ENCODE assay signal across 7 cellular contexts in the genomic region with DNA sequence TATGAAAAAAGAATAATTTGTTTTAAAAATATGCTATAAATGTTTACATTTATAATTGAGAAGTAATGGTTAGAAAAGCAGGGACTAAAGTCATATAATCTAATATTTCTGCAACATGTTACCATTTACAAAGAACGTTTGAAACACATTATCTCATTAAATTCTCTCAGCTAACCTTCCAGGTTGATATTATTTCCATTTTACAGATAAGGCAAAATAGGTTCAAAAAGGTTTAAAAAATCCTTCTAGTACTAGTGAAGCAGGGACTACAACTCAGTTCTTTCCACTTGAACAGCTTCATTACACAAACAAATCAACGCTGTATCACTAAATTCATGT. TPM values are rescaled to one million over a fixed set of nuclear protein-coding genes. Genes with fewer than 3 reads are reported as not detected.
DNase-seq lines count a peak whose midpoint lies in the region; ATAC-seq and TF ChIP-seq lines count a peak whose summit lies in the region.

No MANE protein-coding gene starts in this region.

- in situ Hi-C loops in GM13976 (cut with MboI; ENCODE audit: low sequenced_read_pairs, unreplicated experiment), result no loop called here

- H3K27me3 Mint-ChIP-seq in activated T-helper 17 cell treated with anti-CD3 and anti-CD28 coated beads, Interleukin-2, amount 50 U/mL, for 72 hours, result no peaks in the 10 kb centered on the region
- no peaks in the 10 kb centered on the region for H3K27me3 Mint-ChIP-seq in immature natural killer cell (ENCODE audit: low read depth in 3 of 3)
- H3K27me3 Mint-ChIP-seq in stimulated activated naive CD8-positive, alpha-beta T cell treated with anti-CD3 and anti-CD28 coated beads, Interleukin-15, amount 100 ng/mL, for 72 hours, result no peaks in the 10 kb centered on the region

- H3K4me1 Mint-ChIP-seq in activated T-helper 17 cell treated with anti-CD3 and anti-CD28 coated beads, Interleukin-2, amount 50 U/mL, for 72 hours, result peaks cover 9% of the 10 kb centered on the region
- peaks cover 16 to 17% of the 10 kb centered on the region in 2 donors for H3K4me1 Mint-ChIP-seq in immature natural killer cell
- H3K4me1 Mint-ChIP-seq in stimulated activated naive CD8-positive, alpha-beta T cell treated with anti-CD3 and anti-CD28 coated beads, Interleukin-15, amount 100 ng/mL, for 72 hours, result peaks cover 26% of the 10 kb centered on the region

- no peak for DNase-seq in HL-60 (ENCODE audit: low read depth in 1 of 2, low spot score in 1 of 2)
- DNase-seq in immature natural killer cell, result no peak
- DNase-seq in stimulated activated naive CD8-positive, alpha-beta T cell treated with anti-CD3 and anti-CD28 coated beads, Interleukin-15, amount 100 ng/mL, for 72 hours, result no peak
- no peak for DNase-seq in GM13976 (ENCODE audit: low spot score)
- DNase-seq in HEK293T (ENCODE audit: extremely low spot score), result no peak
- no peak for DNase-seq in UCSD-AML1 (lab: John Stamatoyannopoulos, UW; ENCODE audit: unreplicated experiment)

- POLR2A ChIA-PET in HEK293T (lab: Yijun Ruan, JAX), result interaction anchor here (1.0 to 2.0 kb wide), 2 partner anchors 12 to 121 kb away, joined by 3 to 19 read pairs; partner anchors contain the start of genes CFAP210, PHOSPHO2 and PPIG

- H3K27ac Mint-ChIP-seq in activated T-helper 17 cell treated with anti-CD3 and anti-CD28 coated beads, Interleukin-2, amount 50 U/mL, for 72 hours, result peak overlapping the region; percentile 93
- H3K27ac Mint-ChIP-seq in immature natural killer cell, result peak overlapping the region; percentile 87 to 96 (median 92)
- peak overlapping the region in 1 of 2 donors; percentile 74 for H3K27ac Mint-ChIP-seq in stimulated activated naive CD8-positive, alpha-beta T cell treated with anti-CD3 and anti-CD28 coated beads, Interleukin-15, amount 100 ng/mL, for 72 hours

- H3K27me3 ChIP-seq in HL-60 (ENCODE audit: insufficient read depth, poor library complexity, severe bottlenecking), result no peaks in the 10 kb centered on the region

- TF ChIP-seq CTCF in HL-60 (IDR thresholded peaks at IDR 0.05; ENCODE audit: insufficient read depth, low read length), result no peak
- no peak for TF ChIP-seq CTCF in GM13976 (IDR thresholded peaks at IDR 0.05; ENCODE audit: borderline replicate concordance, control extremely low read depth, extremely low read depth, insufficient read depth, missing control alignments)

- no peak for ATAC-seq in activated T-helper 17 cell treated with anti-CD3 and anti-CD28 coated beads, Interleukin-2, amount 50 U/mL, for 72 hours (replicated peaks)
- ATAC-seq in stimulated activated naive CD8-positive, alpha-beta T cell treated with anti-CD3 and anti-CD28 coated beads, Interleukin-15, amount 100 ng/mL, for 72 hours, result no peak

- H3K4me3 ChIP-seq in HL-60 (replicated peaks; ENCODE audit: insufficient read depth, low read length), result peak overlapping the region; percentile 92

- H3K27ac ChIP-seq in HL-60 (replicated peaks), result peak overlapping the region; percentile 72

- peak overlapping the region; percentile 98 for H3K4me3 Mint-ChIP-seq in activated T-helper 17 cell treated with anti-CD3 and anti-CD28 coated beads, Interleukin-2, amount 50 U/mL, for 72 hours
- peak overlapping the region; percentile 96 to 98 (median 97) for H3K4me3 Mint-ChIP-seq in immature natural killer cell
- peak overlapping the region; percentile 96 for H3K4me3 Mint-ChIP-seq in stimulated activated naive CD8-positive, alpha-beta T cell treated with anti-CD3 and anti-CD28 coated beads, Interleukin-15, amount 100 ng/mL, for 72 hours

- H3K36me3 Mint-ChIP-seq in activated T-helper 17 cell treated with anti-CD3 and anti-CD28 coated beads, Interleukin-2, amount 50 U/mL, for 72 hours (ENCODE audit: low read depth), result peaks cover 30% of the 10 kb centered on the region
- peaks cover 0 to 9% (median 9%) of the 10 kb centered on the region in 3 donors for H3K36me3 Mint-ChIP-seq in immature natural killer cell

- H3K9me3 Mint-ChIP-seq in activated T-helper 17 cell treated with anti-CD3 and anti-CD28 coated beads, Interleukin-2, amount 50 U/mL, for 72 hours, result no peaks in the 10 kb centered on the region
- H3K9me3 Mint-ChIP-seq in immature natural killer cell, result no peaks in the 10 kb centered on the region
- no peaks in the 10 kb centered on the region for H3K9me3 Mint-ChIP-seq in stimulated activated naive CD8-positive, alpha-beta T cell treated with anti-CD3 and anti-CD28 coated beads, Interleukin-15, amount 100 ng/mL, for 72 hours

- CTCF ChIA-PET in HEK293T (lab: Yijun Ruan, JAX), result no interaction called here

TF ChIP-seq in HEK293T, 16 proteins besides CTCF, POLR2A, EP300 and RAD21:
- TF ChIP-seq FOXM1 (IDR thresholded peaks at IDR 0.05; ENCODE audit: borderline replicate concordance), result no peak
- TF ChIP-seq SUZ12 (IDR thresholded peaks at IDR 0.05), result no peak
- TF ChIP-seq FOXK2 (IDR thresholded peaks at IDR 0.05), result no peak
- TF ChIP-seq ARNT (IDR thresholded peaks at IDR 0.05), result no peak
- TF ChIP-seq NFRKB (IDR thresholded peaks at IDR 0.05), result no peak
- TF ChIP-seq PKNOX1 (IDR thresholded peaks at IDR 0.05), result no peak
- no peak for TF ChIP-seq TARDBP (IDR thresholded peaks at IDR 0.05)
- no peak for TF ChIP-seq HDGF (IDR thresholded peaks at IDR 0.05; ENCODE audit: borderline replicate concordance)
- no peak for TF ChIP-seq CTBP1 (IDR thresholded peaks at IDR 0.05; ENCODE audit: borderline replicate concordance)
- no peak for TF ChIP-seq ZNF384 (IDR thresholded peaks at IDR 0.05)
- TF ChIP-seq SP1 (IDR thresholded peaks at IDR 0.05), result no peak
- no peak for TF ChIP-seq FOXA1 (IDR thresholded peaks at IDR 0.05)
- TF ChIP-seq BHLHE40 (IDR thresholded peaks at IDR 0.05; ENCODE audit: borderline replicate concordance), result no peak
- no peak for TF ChIP-seq LEF1 (IDR thresholded peaks at IDR 0.05; ENCODE audit: borderline replicate concordance)
- TF ChIP-seq L3MBTL2 (conservative IDR thresholded peaks at IDR 0.05), result no peak
- no peak for TF ChIP-seq ELF4 (IDR thresholded peaks at IDR 0.05)

RNA-seq across cellular contexts. Expression of gene FASTKD1, which starts 0.9 kb away (rescaled TPM):
- 10 to 100 TPM; 59.6 to 60.2 TPM for total RNA-seq in activated T-helper 17 cell treated with anti-CD3 and anti-CD28 coated beads, Interleukin-2, amount 50 U/mL, for 72 hours
- polyA plus RNA-seq in immature natural killer cell, result 10 to 100 TPM in 1 of 3 donors, 1 to 10 TPM in 2; 5.8 to 11.4 (median 7.7) TPM

RNA-seq across cellular contexts. Expression of gene PPIG, which starts 11.4 kb away (rescaled TPM):
- total RNA-seq in activated T-helper 17 cell treated with anti-CD3 and anti-CD28 coated beads, Interleukin-2, amount 50 U/mL, for 72 hours, result 10 to 100 TPM; 53.0 to 60.3 TPM
- 10 to 100 TPM; 27.9 to 70.7 (median 34.9) TPM for polyA plus RNA-seq in immature natural killer cell
